29 cellular contexts compared by ENCODE assay signal in genomic region chr4:141625023-141625422, GRCh38. TPM values are rescaled to one million over a fixed set of nuclear protein-coding genes. Genes with fewer than 3 reads are reported as not detected.
"Had no signal": no experiment of that assay in that cellular context is flagged by ENCODE, and none has a peak within 500 bp of the region (broad histone marks: within the 10 kb centered on the region; RNA-seq: fewer than 3 reads in every experiment).

No MANE protein-coding gene starts in this region.

- DNase-seq: effector CD8-positive, alpha-beta T cell; endodermal cell; foreskin keratinocyte; glutamatergic neuron; heart right ventricle; hippocampal formation; kidney; left cardiac atrium; left lung; mammary epithelial cell; naive thymus-derived CD8-positive, alpha-beta T cell; right lobe of liver; small intestine; stimulated activated CD4-positive, alpha-beta T cell treated with anti-CD3 and anti-CD28 coated beads, Interleukin-15, amount 100 ng/mL, for 24 hours; stimulated activated CD4-positive, alpha-beta T cell treated with anti-CD3 and anti-CD28 coated beads, Interleukin-2, amount 100 ng/mL, for 48 hours; stimulated activated naive B cell treated with anti-CD40 and anti-IgM and Interleukin-4, amounts not matched to agents 10 μg/mL and 1 μg/mL and 100 μg/mL, for 72 hours; upper lobe of left lung had no signal

- H2AFZ ChIP-seq: parathyroid adenoma had no signal

- H3K79me2 ChIP-seq: parathyroid adenoma had no signal

- H3K36me3 ChIP-seq: esophagus muscularis mucosa, gastroesophageal sphincter, heart right ventricle, left lung, right lobe of liver, thoracic aorta, tibial nerve, upper lobe of left lung had no signal

- H3K4me3 ChIP-seq: esophagus muscularis mucosa, gastroesophageal sphincter, heart right ventricle, left lung, right lobe of liver, thoracic aorta, tibial nerve, upper lobe of left lung had no signal

- H3K9me3 ChIP-seq: esophagus muscularis mucosa, gastroesophageal sphincter, heart right ventricle, left lung, right lobe of liver, thoracic aorta, tibial nerve, upper lobe of left lung had no signal

- ATAC-seq: foreskin keratinocyte; gastroesophageal sphincter; heart right ventricle; left cardiac atrium; left lung; naive thymus-derived CD8-positive, alpha-beta T cell; right lobe of liver; stimulated activated naive B cell treated with anti-CD40 and anti-IgM and Interleukin-4, amounts not matched to agents 10 μg/mL and 1 μg/mL and 100 μg/mL, for 72 hours had no signal

- H3K27me3 ChIP-seq: esophagus muscularis mucosa, foreskin keratinocyte, gastroesophageal sphincter, heart right ventricle, left lung, right lobe of liver, tibial nerve, upper lobe of left lung had no signal

- H3K4me1 Mint-ChIP-seq: naive thymus-derived CD8-positive, alpha-beta T cell; stimulated activated naive B cell treated with anti-CD40 and anti-IgM and Interleukin-4, amounts not matched to agents 10 μg/mL and 1 μg/mL and 100 μg/mL, for 72 hours had no signal

- H3K9me3 Mint-ChIP-seq: dendritic cell treated with granulocyte-macrophage colony-stimulating factor and Interleukin-4, amounts not matched to agents 40 ng/mL and 50 ng/mL, for 4 days; endodermal cell; naive thymus-derived CD8-positive, alpha-beta T cell; stimulated activated naive B cell treated with anti-CD40 and anti-IgM and Interleukin-4, amounts not matched to agents 10 μg/mL and 1 μg/mL and 100 μg/mL, for 72 hours; stimulated activated naive CD8-positive, alpha-beta T cell treated with anti-CD3 and anti-CD28 coated beads, Interleukin-15, Interleukin-2, amounts not matched to agents 100 ng/mL and 50 ng/mL, for 24 hours had no signal

- H3K27ac Mint-ChIP-seq: dendritic cell treated with granulocyte-macrophage colony-stimulating factor and Interleukin-4, amounts not matched to agents 40 ng/mL and 50 ng/mL, for 4 days; endodermal cell; naive thymus-derived CD8-positive, alpha-beta T cell; progenitor cell of endocrine pancreas; stimulated activated naive B cell treated with anti-CD40 and anti-IgM and Interleukin-4, amounts not matched to agents 10 μg/mL and 1 μg/mL and 100 μg/mL, for 72 hours; stimulated activated naive CD8-positive, alpha-beta T cell treated with anti-CD3 and anti-CD28 coated beads, Interleukin-15, Interleukin-2, amounts not matched to agents 100 ng/mL and 50 ng/mL, for 24 hours had no signal

- H3K27me3 Mint-ChIP-seq: dendritic cell treated with granulocyte-macrophage colony-stimulating factor and Interleukin-4, amounts not matched to agents 40 ng/mL and 50 ng/mL, for 4 days; progenitor cell of endocrine pancreas had no signal

- H3K27ac ChIP-seq: esophagus muscularis mucosa, foreskin keratinocyte, gastroesophageal sphincter, heart right ventricle, left lung, parathyroid adenoma, right lobe of liver, thoracic aorta, tibial nerve, upper lobe of left lung had no signal

- H3K36me3 Mint-ChIP-seq: naive thymus-derived CD8-positive, alpha-beta T cell; stimulated activated naive B cell treated with anti-CD40 and anti-IgM and Interleukin-4, amounts not matched to agents 10 μg/mL and 1 μg/mL and 100 μg/mL, for 72 hours had no signal

- H3K9ac ChIP-seq: parathyroid adenoma had no signal

- H3K4me3 Mint-ChIP-seq: dendritic cell treated with granulocyte-macrophage colony-stimulating factor and Interleukin-4, amounts not matched to agents 40 ng/mL and 50 ng/mL, for 4 days; endodermal cell; naive thymus-derived CD8-positive, alpha-beta T cell; stimulated activated naive B cell treated with anti-CD40 and anti-IgM and Interleukin-4, amounts not matched to agents 10 μg/mL and 1 μg/mL and 100 μg/mL, for 72 hours; stimulated activated naive CD8-positive, alpha-beta T cell treated with anti-CD3 and anti-CD28 coated beads, Interleukin-15, Interleukin-2, amounts not matched to agents 100 ng/mL and 50 ng/mL, for 24 hours had no signal

- FAIRE-seq: colon, endothelial cell of umbilical vein, kidney, small intestine, urothelium cell line had no signal

- H3K4me1 ChIP-seq: esophagus muscularis mucosa, foreskin keratinocyte, gastroesophageal sphincter, heart right ventricle, left lung, parathyroid adenoma, right lobe of liver, tibial nerve, upper lobe of left lung had no signal

RNA-seq across cellular contexts. Expression of gene IL15, which starts 11.4 kb away (rescaled TPM):
- polyA plus RNA-seq: neural cell had no signal
